1 cellular context compared by ENCODE assay signal in the genomic region with DNA sequence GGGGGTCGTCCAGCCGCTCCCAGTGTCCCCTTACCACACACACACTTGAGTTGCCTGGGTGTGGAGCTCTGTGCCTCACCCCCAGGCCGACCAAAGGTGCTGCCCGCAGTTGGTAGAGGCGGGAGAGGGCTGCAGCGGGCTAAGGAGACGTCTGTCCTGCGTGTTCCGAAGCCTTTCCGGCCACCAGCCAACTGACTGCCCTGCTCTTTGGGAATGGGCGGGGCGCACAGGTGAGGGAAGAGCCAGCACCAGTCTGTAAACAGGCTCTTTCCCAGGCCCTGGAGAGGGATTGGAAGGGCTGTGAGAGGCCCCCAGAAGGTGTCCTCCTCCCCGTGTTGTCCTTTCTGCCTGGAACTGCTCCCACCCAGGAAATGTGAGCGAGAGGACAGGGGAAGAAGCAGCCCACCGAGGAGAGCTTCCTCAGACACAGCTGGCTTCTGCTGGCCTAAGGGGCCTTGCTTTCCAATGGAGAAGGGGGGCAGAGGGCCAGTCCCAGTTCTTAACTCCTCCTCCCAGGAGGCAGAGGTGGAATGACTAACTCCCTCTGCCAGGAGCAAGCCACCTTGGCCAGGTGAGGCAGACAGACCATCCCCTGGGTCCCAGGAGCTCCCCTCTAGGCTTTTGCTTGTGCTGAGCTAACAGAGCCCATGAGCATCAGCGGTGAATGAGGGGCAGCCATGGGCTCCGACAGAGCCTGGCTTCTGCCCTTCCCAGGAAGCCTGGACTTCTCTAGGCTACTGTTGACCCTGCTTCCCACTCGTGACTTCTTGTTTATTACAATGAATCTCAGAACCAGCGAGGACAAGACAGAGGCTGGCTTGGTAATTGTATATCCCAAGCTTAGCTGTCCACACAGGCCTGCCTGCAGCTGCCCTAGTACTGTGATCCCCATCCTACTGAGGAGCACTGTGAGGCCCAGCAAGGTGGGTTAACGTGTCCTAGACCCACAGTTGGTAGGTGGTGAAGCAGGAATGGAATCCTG.
TF ChIP-seq lines count a peak whose summit lies in the region.

No MANE protein-coding gene starts in this region.

TF ChIP-seq in H1, 55 proteins besides CTCF, POLR2A, EP300 and RAD21 (continued from another document):
- TF ChIP-seq SP4 (IDR thresholded peaks at IDR 0.05; ENCODE audit: low read length) (no peak), ASH2L (IDR thresholded peaks at IDR 0.05; ENCODE audit: low read length) (no peak), CBX8 (IDR thresholded peaks at IDR 0.05; ENCODE audit: borderline replicate concordance, low read depth, low read length) (no peak), EGR1 (IDR thresholded peaks at IDR 0.05; ENCODE audit: borderline replicate concordance, low read depth, low read length) (no peak), SIRT6 (IDR thresholded peaks at IDR 0.05; ENCODE audit: low read length) (no peak), MAFK (IDR thresholded peaks at IDR 0.05; ENCODE audit: low read depth, low read length) (no peak), TAF1 (IDR thresholded peaks at IDR 0.05; ENCODE audit: low read depth, low read length) (0 out of 2 replicates have a peak, but pooled peaks have one; percentile 17), ZNF274 (IDR thresholded peaks at IDR 0.05; ENCODE audit: borderline replicate concordance, extremely low read depth, low read length) (no peak), SP2 (IDR thresholded peaks at IDR 0.05; ENCODE audit: low read length) (no peak), FOSL1 (IDR thresholded peaks at IDR 0.05; ENCODE audit: insufficient read depth, low read depth, low read length) (no peak)
- TF ChIP-seq, protein P1, sequence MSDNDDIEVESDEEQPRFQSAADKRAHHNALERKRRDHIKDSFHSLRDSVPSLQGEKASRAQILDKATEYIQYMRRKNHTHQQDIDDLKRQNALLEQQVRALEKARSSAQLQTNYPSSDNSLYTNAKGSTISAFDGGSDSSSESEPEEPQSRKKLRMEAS (IDR thresholded peaks at IDR 0.05) = no peak
- TF ChIP-seq, protein P2, sequence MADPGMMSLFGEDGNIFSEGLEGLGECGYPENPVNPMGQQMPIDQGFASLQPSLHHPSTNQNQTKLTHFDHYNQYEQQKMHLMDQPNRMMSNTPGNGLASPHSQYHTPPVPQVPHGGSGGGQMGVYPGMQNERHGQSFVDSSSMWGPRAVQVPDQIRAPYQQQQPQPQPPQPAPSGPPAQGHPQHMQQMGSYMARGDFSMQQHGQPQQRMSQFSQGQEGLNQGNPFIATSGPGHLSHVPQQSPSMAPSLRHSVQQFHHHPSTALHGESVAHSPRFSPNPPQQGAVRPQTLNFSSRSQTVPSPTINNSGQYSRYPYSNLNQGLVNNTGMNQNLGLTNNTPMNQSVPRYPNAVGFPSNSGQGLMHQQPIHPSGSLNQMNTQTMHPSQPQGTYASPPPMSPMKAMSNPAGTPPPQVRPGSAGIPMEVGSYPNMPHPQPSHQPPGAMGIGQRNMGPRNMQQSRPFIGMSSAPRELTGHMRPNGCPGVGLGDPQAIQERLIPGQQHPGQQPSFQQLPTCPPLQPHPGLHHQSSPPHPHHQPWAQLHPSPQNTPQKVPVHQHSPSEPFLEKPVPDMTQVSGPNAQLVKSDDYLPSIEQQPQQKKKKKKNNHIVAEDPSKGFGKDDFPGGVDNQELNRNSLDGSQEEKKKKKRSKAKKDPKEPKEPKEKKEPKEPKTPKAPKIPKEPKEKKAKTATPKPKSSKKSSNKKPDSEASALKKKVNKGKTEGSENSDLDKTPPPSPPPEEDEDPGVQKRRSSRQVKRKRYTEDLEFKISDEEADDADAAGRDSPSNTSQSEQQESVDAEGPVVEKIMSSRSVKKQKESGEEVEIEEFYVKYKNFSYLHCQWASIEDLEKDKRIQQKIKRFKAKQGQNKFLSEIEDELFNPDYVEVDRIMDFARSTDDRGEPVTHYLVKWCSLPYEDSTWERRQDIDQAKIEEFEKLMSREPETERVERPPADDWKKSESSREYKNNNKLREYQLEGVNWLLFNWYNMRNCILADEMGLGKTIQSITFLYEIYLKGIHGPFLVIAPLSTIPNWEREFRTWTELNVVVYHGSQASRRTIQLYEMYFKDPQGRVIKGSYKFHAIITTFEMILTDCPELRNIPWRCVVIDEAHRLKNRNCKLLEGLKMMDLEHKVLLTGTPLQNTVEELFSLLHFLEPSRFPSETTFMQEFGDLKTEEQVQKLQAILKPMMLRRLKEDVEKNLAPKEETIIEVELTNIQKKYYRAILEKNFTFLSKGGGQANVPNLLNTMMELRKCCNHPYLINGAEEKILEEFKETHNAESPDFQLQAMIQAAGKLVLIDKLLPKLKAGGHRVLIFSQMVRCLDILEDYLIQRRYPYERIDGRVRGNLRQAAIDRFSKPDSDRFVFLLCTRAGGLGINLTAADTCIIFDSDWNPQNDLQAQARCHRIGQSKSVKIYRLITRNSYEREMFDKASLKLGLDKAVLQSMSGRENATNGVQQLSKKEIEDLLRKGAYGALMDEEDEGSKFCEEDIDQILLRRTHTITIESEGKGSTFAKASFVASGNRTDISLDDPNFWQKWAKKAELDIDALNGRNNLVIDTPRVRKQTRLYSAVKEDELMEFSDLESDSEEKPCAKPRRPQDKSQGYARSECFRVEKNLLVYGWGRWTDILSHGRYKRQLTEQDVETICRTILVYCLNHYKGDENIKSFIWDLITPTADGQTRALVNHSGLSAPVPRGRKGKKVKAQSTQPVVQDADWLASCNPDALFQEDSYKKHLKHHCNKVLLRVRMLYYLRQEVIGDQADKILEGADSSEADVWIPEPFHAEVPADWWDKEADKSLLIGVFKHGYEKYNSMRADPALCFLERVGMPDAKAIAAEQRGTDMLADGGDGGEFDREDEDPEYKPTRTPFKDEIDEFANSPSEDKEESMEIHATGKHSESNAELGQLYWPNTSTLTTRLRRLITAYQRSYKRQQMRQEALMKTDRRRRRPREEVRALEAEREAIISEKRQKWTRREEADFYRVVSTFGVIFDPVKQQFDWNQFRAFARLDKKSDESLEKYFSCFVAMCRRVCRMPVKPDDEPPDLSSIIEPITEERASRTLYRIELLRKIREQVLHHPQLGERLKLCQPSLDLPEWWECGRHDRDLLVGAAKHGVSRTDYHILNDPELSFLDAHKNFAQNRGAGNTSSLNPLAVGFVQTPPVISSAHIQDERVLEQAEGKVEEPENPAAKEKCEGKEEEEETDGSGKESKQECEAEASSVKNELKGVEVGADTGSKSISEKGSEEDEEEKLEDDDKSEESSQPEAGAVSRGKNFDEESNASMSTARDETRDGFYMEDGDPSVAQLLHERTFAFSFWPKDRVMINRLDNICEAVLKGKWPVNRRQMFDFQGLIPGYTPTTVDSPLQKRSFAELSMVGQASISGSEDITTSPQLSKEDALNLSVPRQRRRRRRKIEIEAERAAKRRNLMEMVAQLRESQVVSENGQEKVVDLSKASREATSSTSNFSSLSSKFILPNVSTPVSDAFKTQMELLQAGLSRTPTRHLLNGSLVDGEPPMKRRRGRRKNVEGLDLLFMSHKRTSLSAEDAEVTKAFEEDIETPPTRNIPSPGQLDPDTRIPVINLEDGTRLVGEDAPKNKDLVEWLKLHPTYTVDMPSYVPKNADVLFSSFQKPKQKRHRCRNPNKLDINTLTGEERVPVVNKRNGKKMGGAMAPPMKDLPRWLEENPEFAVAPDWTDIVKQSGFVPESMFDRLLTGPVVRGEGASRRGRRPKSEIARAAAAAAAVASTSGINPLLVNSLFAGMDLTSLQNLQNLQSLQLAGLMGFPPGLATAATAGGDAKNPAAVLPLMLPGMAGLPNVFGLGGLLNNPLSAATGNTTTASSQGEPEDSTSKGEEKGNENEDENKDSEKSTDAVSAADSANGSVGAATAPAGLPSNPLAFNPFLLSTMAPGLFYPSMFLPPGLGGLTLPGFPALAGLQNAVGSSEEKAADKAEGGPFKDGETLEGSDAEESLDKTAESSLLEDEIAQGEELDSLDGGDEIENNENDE (IDR thresholded peaks at IDR 0.05; ENCODE audit: insufficient replicate concordance, low read length) = no peak
